Comparison of ENCODE assay signal across 30 cellular contexts in the genomic region with DNA sequence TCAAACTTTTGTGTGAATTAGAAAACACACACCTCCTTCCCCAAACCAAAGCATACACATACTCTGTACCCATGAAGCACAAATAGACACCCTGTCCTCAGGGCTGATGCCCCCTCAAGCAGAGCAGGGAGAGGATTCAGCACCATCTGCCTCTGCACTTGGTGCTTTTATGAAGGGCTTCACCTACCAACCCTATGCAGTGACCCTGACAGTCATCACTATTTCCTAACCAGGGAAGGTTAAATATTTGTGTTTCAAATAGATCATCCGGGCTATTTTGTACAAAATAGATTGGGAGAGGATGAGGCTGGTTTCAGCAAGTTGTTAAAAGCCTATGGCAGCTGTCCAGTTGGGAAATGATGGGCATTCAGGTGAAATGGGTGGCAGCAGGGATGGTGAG.
"Had no signal": no experiment of that assay in that cellular context is flagged by ENCODE, and none has a peak within 500 bp of the region (broad histone marks: within the 10 kb centered on the region; RNA-seq: fewer than 3 reads in every experiment).

No MANE protein-coding gene starts in this region.

- H3K9me3 Mint-ChIP-seq: neural progenitor cell; stimulated activated naive CD8-positive, alpha-beta T cell treated with anti-CD3 and anti-CD28 coated beads, Interleukin-15, Interleukin-2, amounts not matched to agents 100 ng/mL and 50 ng/mL, for 24 hours had no signal

- H3K9me3 ChIP-seq: ovary, psoas muscle, spleen, stomach, thoracic aorta, thyroid gland, tibial nerve, upper lobe of left lung, uterus had no signal

- H3K36me3 Mint-ChIP-seq: naive thymus-derived CD4-positive, alpha-beta T cell; neural progenitor cell; stimulated activated effector memory CD8-positive, alpha-beta T cell treated with anti-CD3 and anti-CD28 coated beads, Interleukin-12 subunit alpha, Interleukin-12 subunit beta, amount 100 ng/mL, for 72 hours had no signal

- H3K4me2 ChIP-seq: neural progenitor cell, smooth muscle cell had no signal

- H3K4me3 Mint-ChIP-seq: naive thymus-derived CD4-positive, alpha-beta T cell; natural killer cell; nephron; neural progenitor cell; stimulated activated effector memory CD8-positive, alpha-beta T cell treated with anti-CD3 and anti-CD28 coated beads, Interleukin-12 subunit alpha, Interleukin-12 subunit beta, amount 100 ng/mL, for 72 hours; stimulated activated naive B cell treated with anti-CD40 and anti-IgM and Interleukin-4, amounts not matched to agents 10 μg/mL and 1 μg/mL and 100 μg/mL, for 72 hours; stimulated activated naive CD8-positive, alpha-beta T cell treated with anti-CD3 and anti-CD28 coated beads, Interleukin-15, Interleukin-2, amounts not matched to agents 100 ng/mL and 50 ng/mL, for 24 hours had no signal

- ATAC-seq: naive thymus-derived CD4-positive, alpha-beta T cell; natural killer cell; psoas muscle; right cardiac atrium; sciatic nerve; stimulated activated effector memory CD8-positive, alpha-beta T cell treated with anti-CD3 and anti-CD28 coated beads, Interleukin-12 subunit alpha, Interleukin-12 subunit beta, amount 100 ng/mL, for 72 hours; stimulated activated naive B cell treated with anti-CD40 and anti-IgM and Interleukin-4, amounts not matched to agents 10 μg/mL and 1 μg/mL and 100 μg/mL, for 72 hours had no signal

- H3K4me1 Mint-ChIP-seq: naive thymus-derived CD4-positive, alpha-beta T cell; natural killer cell; stimulated activated effector memory CD8-positive, alpha-beta T cell treated with anti-CD3 and anti-CD28 coated beads, Interleukin-12 subunit alpha, Interleukin-12 subunit beta, amount 100 ng/mL, for 72 hours; stimulated activated naive B cell treated with anti-CD40 and anti-IgM and Interleukin-4, amounts not matched to agents 10 μg/mL and 1 μg/mL and 100 μg/mL, for 72 hours had no signal

- H3K27ac Mint-ChIP-seq: naive thymus-derived CD4-positive, alpha-beta T cell; natural killer cell; nephron; neural progenitor cell; progenitor cell of endocrine pancreas; stimulated activated effector memory CD8-positive, alpha-beta T cell treated with anti-CD3 and anti-CD28 coated beads, Interleukin-12 subunit alpha, Interleukin-12 subunit beta, amount 100 ng/mL, for 72 hours; stimulated activated naive B cell treated with anti-CD40 and anti-IgM and Interleukin-4, amounts not matched to agents 10 μg/mL and 1 μg/mL and 100 μg/mL, for 72 hours; stimulated activated naive CD8-positive, alpha-beta T cell treated with anti-CD3 and anti-CD28 coated beads, Interleukin-15, Interleukin-2, amounts not matched to agents 100 ng/mL and 50 ng/mL, for 24 hours had no signal

- H3K27ac ChIP-seq: neural progenitor cell, ovary, parathyroid adenoma, psoas muscle, skin epidermis, spleen, stomach, thoracic aorta, thyroid gland, tibial nerve, upper lobe of left lung, uterus had no signal

- H3K9ac ChIP-seq: neural progenitor cell, parathyroid adenoma had no signal

- DNase-seq: naive thymus-derived CD4-positive, alpha-beta T cell; natural killer cell; occipital lobe; ovary; posterior cingulate gyrus; psoas muscle; right cardiac atrium; spleen; stimulated activated CD4-positive, alpha-beta T cell treated with anti-CD3 and anti-CD28 coated beads, Interleukin-15, amount 100 ng/mL, for 24 hours; stimulated activated CD4-positive, alpha-beta T cell treated with anti-CD3 and anti-CD28 coated beads, Interleukin-2, amount 100 ng/mL, for 24 hours; stimulated activated CD4-positive, alpha-beta T cell treated with anti-CD3 and anti-CD28 coated beads, Interleukin-2, amount 100 ng/mL, for 48 hours; stimulated activated CD4-positive, alpha-beta T cell treated with anti-CD3 and anti-CD28 coated beads, Interleukin-4, amount 100 ng/mL, for 24 hours; stimulated activated naive B cell treated with anti-CD40 and anti-IgM and Interleukin-4, amounts not matched to agents 10 μg/mL and 1 μg/mL and 100 μg/mL, for 72 hours; stimulated activated naive CD4-positive, alpha-beta T cell treated with Interleukin-2 at 50 U/mL for 16 hours; stomach; thyroid gland; trophoblast cell; upper lobe of left lung; uterus had no signal

- H3K4me1 ChIP-seq: psoas muscle, thyroid gland, upper lobe of left lung, uterus had no signal

- H2AFZ ChIP-seq: neural progenitor cell, parathyroid adenoma had no signal

- H3K27me3 ChIP-seq: neural progenitor cell, ovary, thyroid gland, tibial nerve, upper lobe of left lung, uterus had no signal

- H3K79me2 ChIP-seq: parathyroid adenoma had no signal
